29 cellular contexts compared by ENCODE assay signal in genomic region chr21:35354078-35354477, GRCh38.
"Had no signal": no experiment of that assay in that cellular context is flagged by ENCODE, and none has a peak within 500 bp of the region (broad histone marks: within the 10 kb centered on the region; RNA-seq: fewer than 3 reads in every experiment).

No MANE protein-coding gene starts in this region.

- H3K36me3 Mint-ChIP-seq: mesothelial cell of epicardium; naive B cell; natural killer cell; neural progenitor cell; stimulated activated effector memory CD8-positive, alpha-beta T cell treated with anti-CD3 and anti-CD28 coated beads, Interleukin-12 subunit alpha, Interleukin-12 subunit beta, amount 100 ng/mL, for 72 hours had no signal

- H3K4me3 ChIP-seq: left ventricle myocardium inferior, lung, neural progenitor cell, right atrium auricular region, skin epidermis, spleen, suprapubic skin, thoracic aorta, tibial artery, uterus had no signal

- H2AFZ ChIP-seq: neural progenitor cell, parathyroid adenoma had no signal

- H3K4me2 ChIP-seq: neural progenitor cell had no signal

- H3K79me2 ChIP-seq: parathyroid adenoma had no signal

- H3K27ac Mint-ChIP-seq: immature natural killer cell; mesothelial cell of epicardium; naive B cell; natural killer cell; nephron progenitor cell; neural progenitor cell; progenitor cell of endocrine pancreas; stimulated activated effector memory CD8-positive, alpha-beta T cell treated with anti-CD3 and anti-CD28 coated beads, Interleukin-12 subunit alpha, Interleukin-12 subunit beta, amount 100 ng/mL, for 72 hours; stimulated activated naive CD8-positive, alpha-beta T cell treated with anti-CD3 and anti-CD28 coated beads, Interleukin-15, Interleukin-2, amounts not matched to agents 100 ng/mL and 50 ng/mL, for 24 hours had no signal

- H3K9me3 Mint-ChIP-seq: immature natural killer cell, natural killer cell, nephron progenitor cell, neural progenitor cell had no signal

- ATAC-seq: natural killer cell; sciatic nerve; stimulated activated effector memory CD8-positive, alpha-beta T cell treated with anti-CD3 and anti-CD28 coated beads, Interleukin-12 subunit alpha, Interleukin-12 subunit beta, amount 100 ng/mL, for 72 hours had no signal

- H3K27me3 Mint-ChIP-seq: progenitor cell of endocrine pancreas; stimulated activated naive CD8-positive, alpha-beta T cell treated with anti-CD3 and anti-CD28 coated beads, Interleukin-15, Interleukin-2, amounts not matched to agents 100 ng/mL and 50 ng/mL, for 24 hours had no signal

- H3K36me3 ChIP-seq: left ventricle myocardium inferior, neural progenitor cell, neutrophil, right atrium auricular region, spleen, suprapubic skin, thoracic aorta, tibial artery, uterus had no signal

- H3K27me3 ChIP-seq: neural progenitor cell, right atrium auricular region, spleen, suprapubic skin, tibial artery, uterus had no signal

- H3K4me1 Mint-ChIP-seq: immature natural killer cell, mesothelial cell of epicardium, naive B cell, natural killer cell, nephron progenitor cell had no signal

- DNase-seq: hypothalamus; immature natural killer cell; kidney; left ventricle myocardium inferior; mesendoderm; naive B cell; natural killer cell; nephron progenitor cell; occipital lobe; spleen; stimulated activated CD4-positive, alpha-beta T cell treated with anti-CD3 and anti-CD28 coated beads, Interleukin-4, amount 100 ng/mL, for 24 hours; stimulated activated naive CD4-positive, alpha-beta T cell; tibial artery; trophoblast cell; uterus had no signal

- H3K9me3 ChIP-seq: left ventricle myocardium inferior, neutrophil, right atrium auricular region, spleen, suprapubic skin, thoracic aorta, tibial artery, uterus had no signal

- H3K4me3 Mint-ChIP-seq: immature natural killer cell; mesothelial cell of epicardium; naive B cell; natural killer cell; nephron progenitor cell; neural progenitor cell; stimulated activated effector memory CD8-positive, alpha-beta T cell treated with anti-CD3 and anti-CD28 coated beads, Interleukin-12 subunit alpha, Interleukin-12 subunit beta, amount 100 ng/mL, for 72 hours; stimulated activated naive CD8-positive, alpha-beta T cell treated with anti-CD3 and anti-CD28 coated beads, Interleukin-15, Interleukin-2, amounts not matched to agents 100 ng/mL and 50 ng/mL, for 24 hours had no signal

- H3K27ac ChIP-seq: left ventricle myocardium inferior, neural progenitor cell, neutrophil, parathyroid adenoma, right atrium auricular region, spleen, suprapubic skin, thoracic aorta, tibial artery, uterus had no signal

- H3K9ac ChIP-seq: neural progenitor cell, parathyroid adenoma had no signal

- FAIRE-seq: islet of Langerhans, kidney had no signal

- H3K4me1 ChIP-seq: left ventricle myocardium inferior, neural progenitor cell, parathyroid adenoma, spleen, uterus had no signal
